27 cellular contexts compared by ENCODE assay signal in genomic region chr13:105915451-105915850, GRCh38.
"Had no signal": no experiment of that assay in that cellular context is flagged by ENCODE, and none has a peak within 500 bp of the region (broad histone marks: within the 10 kb centered on the region; RNA-seq: fewer than 3 reads in every experiment).

No MANE protein-coding gene starts in this region.

- H3K27ac Mint-ChIP-seq: activated CD8-positive, alpha-beta memory T cell treated with anti-CD3 and anti-CD28 coated beads, Interleukin-2, amount 10 ng/mL, durations not matched to agents 7 days and 5 days; activated naive CD4-positive, alpha-beta T cell treated with anti-CD3 and anti-CD28 coated beads, Interleukin-2, amount 50 U/mL, for 24 hours; activated T-cell treated with anti-CD3 and anti-CD28 coated beads, Interleukin-2, amount 50 U/mL, for 24 hours; activated T-helper 1 cell treated with anti-CD3 and anti-CD28 coated beads, Interleukin-12 subunit alpha, Interleukin-12 subunit beta, Interleukin-2, Interleukin-4 antibody, amounts not matched to agents 30 ng/mL and 10 ng/mL and 1 ng/mL, durations not matched to agents 14 hours and 24 hours and 36 hours; T-helper 1 cell treated with Interleukin-12 subunit alpha and Interleukin-12 subunit beta and Interleukin-4 antibody, amounts not matched to agents 30 μg/mL and 1 μg/mL, for 36 hours; WTC11 had no signal

- DNase-seq: activated CD4-positive, alpha-beta T cell treated with anti-CD3 and anti-CD28 coated beads for 48 hours; activated CD4-positive, alpha-beta T cell treated with anti-CD3 and anti-CD28 coated beads, Interleukin-2, amount 50 U/mL, for 4 hours; activated CD4-positive, CD25-positive, alpha-beta regulatory T cell treated with anti-CD3 and anti-CD28 coated beads, Interleukin-2, amount 50 U/mL, for 72 hours; activated CD8-positive, alpha-beta memory T cell treated with anti-CD3 and anti-CD28 coated beads, Interleukin-2, amount 10 ng/mL, durations not matched to agents 7 days and 5 days; activated effector memory CD4-positive, alpha-beta T cell treated with Interleukin-2 at 50 U/mL for 16 hours; activated naive CD4-positive, alpha-beta T cell; activated T-cell treated with anti-CD3 and anti-CD28 coated beads, Interleukin-2, amount 50 U/mL, for 24 hours; amniotic stem cell; brain microvascular endothelial cell; Karpas-422; NCI-H1105 treated with DMSO at 0.1 percent for 48 hours; NCI-H1436 treated with DMSO at 0.1 percent for 48 hours; NCI-H187 treated with DMSO at 0.1 percent for 48 hours; NCI-H2081 treated with DMSO at 0.1 percent for 48 hours; NCI-H2171; NCI-H226; NCI-H82; Peyer's patch; SHP77; SW 1271 had no signal

- H3K27me3 Mint-ChIP-seq: activated CD8-positive, alpha-beta memory T cell treated with anti-CD3 and anti-CD28 coated beads, Interleukin-2, amount 10 ng/mL, durations not matched to agents 7 days and 5 days had no signal

- H3K4me1 Mint-ChIP-seq: activated CD8-positive, alpha-beta memory T cell treated with anti-CD3 and anti-CD28 coated beads, Interleukin-2, amount 10 ng/mL, durations not matched to agents 7 days and 5 days; activated naive CD4-positive, alpha-beta T cell treated with anti-CD3 and anti-CD28 coated beads, Interleukin-2, amount 50 U/mL, for 24 hours had no signal

- H3K36me3 Mint-ChIP-seq: activated CD8-positive, alpha-beta memory T cell treated with anti-CD3 and anti-CD28 coated beads, Interleukin-2, amount 10 ng/mL, durations not matched to agents 7 days and 5 days; activated naive CD4-positive, alpha-beta T cell treated with anti-CD3 and anti-CD28 coated beads, Interleukin-2, amount 50 U/mL, for 24 hours had no signal

- H3K9me3 ChIP-seq: Peyer's patch, SJSA1 had no signal

- H3K4me3 ChIP-seq: cardiac muscle cell, Peyer's patch, SJSA1 had no signal

- ATAC-seq: activated CD8-positive, alpha-beta memory T cell treated with anti-CD3 and anti-CD28 coated beads, Interleukin-2, amount 10 ng/mL, durations not matched to agents 7 days and 5 days; SK-N-SH treated with all-trans-retinoic acid at 6 μM for 48 hours; WTC11 had no signal

- H3K27ac ChIP-seq: Peyer's patch, SJSA1 had no signal

- H3K4me3 Mint-ChIP-seq: activated CD8-positive, alpha-beta memory T cell treated with anti-CD3 and anti-CD28 coated beads, Interleukin-2, amount 10 ng/mL, durations not matched to agents 7 days and 5 days; activated naive CD4-positive, alpha-beta T cell treated with anti-CD3 and anti-CD28 coated beads, Interleukin-2, amount 50 U/mL, for 24 hours; activated T-cell treated with anti-CD3 and anti-CD28 coated beads, Interleukin-2, amount 50 U/mL, for 24 hours; activated T-helper 1 cell treated with anti-CD3 and anti-CD28 coated beads, Interleukin-12 subunit alpha, Interleukin-12 subunit beta, Interleukin-2, Interleukin-4 antibody, amounts not matched to agents 30 ng/mL and 10 ng/mL and 1 ng/mL, durations not matched to agents 14 hours and 24 hours and 36 hours; T-helper 1 cell treated with Interleukin-12 subunit alpha and Interleukin-12 subunit beta and Interleukin-4 antibody, amounts not matched to agents 30 μg/mL and 1 μg/mL, for 36 hours; WTC11 had no signal

- H3K9me3 Mint-ChIP-seq: activated naive CD4-positive, alpha-beta T cell treated with anti-CD3 and anti-CD28 coated beads, Interleukin-2, amount 50 U/mL, for 24 hours; activated T-cell treated with anti-CD3 and anti-CD28 coated beads, Interleukin-2, amount 50 U/mL, for 24 hours; activated T-helper 1 cell treated with anti-CD3 and anti-CD28 coated beads, Interleukin-12 subunit alpha, Interleukin-12 subunit beta, Interleukin-2, Interleukin-4 antibody, amounts not matched to agents 30 ng/mL and 10 ng/mL and 1 ng/mL, durations not matched to agents 14 hours and 24 hours and 36 hours; T-helper 1 cell treated with Interleukin-12 subunit alpha and Interleukin-12 subunit beta and Interleukin-4 antibody, amounts not matched to agents 30 μg/mL and 1 μg/mL, for 36 hours had no signal

- H3K36me3 ChIP-seq: brain microvascular endothelial cell, cardiac muscle cell, Peyer's patch, SJSA1 had no signal

- H3K27me3 ChIP-seq: brain microvascular endothelial cell, cardiac muscle cell, Peyer's patch, SJSA1 had no signal

- H3K4me1 ChIP-seq: Peyer's patch had no signal
